ENCODE assay signal across 14 cellular contexts in the genomic region with DNA sequence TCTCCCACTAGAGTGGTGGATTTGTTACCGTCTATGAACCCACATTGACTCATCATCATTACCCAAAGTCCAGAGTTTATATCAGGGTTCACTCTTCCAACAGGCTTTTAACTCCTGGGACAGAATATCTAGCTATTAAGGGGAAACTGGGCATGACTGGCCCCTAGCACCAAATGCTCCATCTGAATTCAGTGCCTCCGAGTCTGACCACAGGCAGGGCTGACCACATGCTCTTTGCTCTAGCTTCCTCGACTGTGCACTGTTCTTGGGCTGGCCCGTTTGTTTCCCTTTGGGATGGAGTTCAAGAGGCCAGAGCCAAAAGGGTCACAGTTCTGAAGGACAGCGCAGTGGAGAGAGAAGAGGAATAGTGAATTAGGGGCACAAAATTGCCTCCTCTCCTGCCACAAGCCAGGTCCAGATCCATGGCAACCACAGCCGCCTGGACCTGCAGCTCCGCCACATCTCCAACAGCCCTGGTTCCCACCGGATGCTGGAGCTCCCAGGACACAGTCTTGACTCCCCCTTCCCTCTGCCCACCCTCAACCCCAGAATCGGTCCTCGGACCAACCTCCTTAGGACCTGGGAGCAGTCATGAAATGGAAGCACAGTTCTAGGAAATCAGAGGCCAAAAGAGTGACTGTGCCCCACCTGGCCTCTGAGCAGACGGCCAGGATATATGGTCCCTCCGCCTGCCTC. TPM values are rescaled to one million over a fixed set of nuclear protein-coding genes. Genes with fewer than 3 reads are reported as not detected.
DNase-seq lines count a peak whose midpoint lies in the region; ATAC-seq and TF ChIP-seq lines count a peak whose summit lies in the region.
"Had no signal": no experiment of that assay in that cellular context is flagged by ENCODE, and none has a peak within 500 bp of the region (broad histone marks: within the 10 kb centered on the region; RNA-seq: fewer than 3 reads in every experiment).

No MANE protein-coding gene starts in this region.

- no peaks in the 10 kb centered on the region for H3K36me3 ChIP-seq in aorta (ENCODE audit: control insufficient read depth in 1 of 2, insufficient read depth in 2 of 2, low read length in 1 of 2)
- peaks cover 6% of the 10 kb centered on the region for H3K36me3 ChIP-seq in mammary epithelial cell (ENCODE audit: insufficient read depth, low read length)
- H3K36me3 ChIP-seq: colonic mucosa had no signal

- no peak for TF ChIP-seq CTCF in mammary epithelial cell (conservative IDR thresholded peaks at IDR 0.05 in 1 of 2, IDR thresholded peaks at IDR 0.05 in 1 of 2; ENCODE audit: extremely low read depth in 1 of 2, insufficient read depth in 1 of 2, low read depth in 1 of 2, low read length in 2 of 2)

- H3K9me3 ChIP-seq in aorta (ENCODE audit: control insufficient read depth, low read length): no peaks in the 10 kb centered on the region
- H3K9me3 ChIP-seq in mammary epithelial cell (replicated peaks; ENCODE audit: insufficient read depth, low read length): no peaks in the 10 kb centered on the region
- H3K9me3 ChIP-seq: colonic mucosa, SJSA1 had no signal

- dilution Hi-C loops in mammary epithelial cell (cut with HindIII; ENCODE audit: low sequenced_read_pairs): no loop called here

- H3K4me1 Mint-ChIP-seq in stimulated activated naive CD8-positive, alpha-beta T cell treated with anti-CD3 and anti-CD28 coated beads, Interleukin-15, Interleukin-2, amounts not matched to agents 100 ng/mL and 50 ng/mL, for 24 hours (ENCODE audit: low read depth): peaks cover 57% of the 10 kb centered on the region
- H3K4me1 Mint-ChIP-seq in activated naive CD8-positive, alpha-beta T cell treated with anti-CD3 and anti-CD28 coated beads for 36 hours: peaks cover 71% of the 10 kb centered on the region

- no peak overlapping the region for H3K4me2 ChIP-seq in mammary epithelial cell (ENCODE audit: insufficient read depth, low read depth, low read length)

- no peak overlapping the region for H2AFZ ChIP-seq in mammary epithelial cell (ENCODE audit: low read depth, low read length)

- peaks cover 25% of the 10 kb centered on the region for H3K36me3 Mint-ChIP-seq in stimulated activated naive CD8-positive, alpha-beta T cell treated with anti-CD3 and anti-CD28 coated beads, Interleukin-15, Interleukin-2, amounts not matched to agents 100 ng/mL and 50 ng/mL, for 24 hours (ENCODE audit: low read depth)
- peaks cover 28% of the 10 kb centered on the region for H3K36me3 Mint-ChIP-seq in activated naive CD8-positive, alpha-beta T cell treated with anti-CD3 and anti-CD28 coated beads for 36 hours

- H3K4me1 ChIP-seq in aorta (ENCODE audit: control insufficient read depth in 1 of 2, insufficient read depth in 2 of 2, low read length in 2 of 2) (peaks cover 0 to 2% of the 10 kb centered on the region in 2 donors), mammary epithelial cell (ENCODE audit: insufficient read depth, low read length) (no peaks in the 10 kb centered on the region)

- no TSS peak for BruUV-seq in mammary epithelial cell (replicated peaks; lab: Mats Ljungman, UMichigan)

- DNase-seq in stimulated activated naive CD8-positive, alpha-beta T cell treated with anti-CD3 and anti-CD28 coated beads, Interleukin-15, Interleukin-2, amounts not matched to agents 100 U/mL and 50 U/mL, for 24 hours: no peak
- DNase-seq in activated naive CD8-positive, alpha-beta T cell treated with anti-CD3 and anti-CD28 coated beads for 36 hours: no peak
- DNase-seq in left lobe of liver (ENCODE audit: low spot score) (no peak), aorta (no peak), mammary epithelial cell (no peak)
- DNase-seq: AML-193, colonic mucosa, midbrain, MM.1S, NCI-H2107 had no signal

- H3K27ac Mint-ChIP-seq in stimulated activated naive CD8-positive, alpha-beta T cell treated with anti-CD3 and anti-CD28 coated beads, Interleukin-15, Interleukin-2, amounts not matched to agents 100 ng/mL and 50 ng/mL, for 24 hours: peak overlapping the region; percentile 67
- peak overlapping the region; percentile 89 for H3K27ac Mint-ChIP-seq in activated naive CD8-positive, alpha-beta T cell treated with anti-CD3 and anti-CD28 coated beads for 36 hours

- ATAC-seq in stimulated activated naive CD8-positive, alpha-beta T cell treated with anti-CD3 and anti-CD28 coated beads, Interleukin-15, Interleukin-2, amounts not matched to agents 100 U/mL and 50 U/mL, for 24 hours: no peak
- peak; percentile 17 for ATAC-seq in left lobe of liver
- no peak for ATAC-seq in aorta (ENCODE audit: low FRiP score)
- ATAC-seq in HG02678 (IDR thresholded peaks at IDR 0.05; ENCODE audit: unreplicated experiment): no peak
- no peak for ATAC-seq in GM18517 (IDR thresholded peaks at IDR 0.05; ENCODE audit: unreplicated experiment)

- H3K27me3 ChIP-seq in aorta (ENCODE audit: control insufficient read depth in 1 of 2, insufficient read depth in 2 of 2, low read length in 1 of 2): no peaks in the 10 kb centered on the region
- no peaks in the 10 kb centered on the region for H3K27me3 ChIP-seq in mammary epithelial cell (ENCODE audit: insufficient read depth, low read length)
- H3K27me3 ChIP-seq: colonic mucosa, SJSA1 had no signal

- 69% methylated on average over 12 of the region's 12 CpGs for WGBS in aorta, 2 donors
- WGBS in mammary epithelial cell (ENCODE audit: low coverage, missing lambda C conversion rate): 98% methylated on average over 11 of the region's 12 CpGs

- no peak overlapping the region for H3K9ac ChIP-seq in mammary epithelial cell (ENCODE audit: insufficient read depth, low read length)

- H3K27ac ChIP-seq in aorta (ENCODE audit: low read depth in 1 of 2, low read length in 2 of 2) (peak overlapping the region; percentile 53 to 70), mammary epithelial cell (ENCODE audit: insufficient read depth, low read depth, low read length) (no peak overlapping the region)
- H3K27ac ChIP-seq: colonic mucosa, SJSA1 had no signal

- no peaks in the 10 kb centered on the region for H3K27me3 Mint-ChIP-seq in stimulated activated naive CD8-positive, alpha-beta T cell treated with anti-CD3 and anti-CD28 coated beads, Interleukin-15, Interleukin-2, amounts not matched to agents 100 ng/mL and 50 ng/mL, for 24 hours
- H3K27me3 Mint-ChIP-seq in activated naive CD8-positive, alpha-beta T cell treated with anti-CD3 and anti-CD28 coated beads for 36 hours: no peaks in the 10 kb centered on the region

- no peaks in the 10 kb centered on the region for H4K20me1 ChIP-seq in mammary epithelial cell (ENCODE audit: insufficient read depth, low read length)

- no peaks in the 10 kb centered on the region for H3K9me3 Mint-ChIP-seq in stimulated activated naive CD8-positive, alpha-beta T cell treated with anti-CD3 and anti-CD28 coated beads, Interleukin-15, Interleukin-2, amounts not matched to agents 100 ng/mL and 50 ng/mL, for 24 hours
- no peaks in the 10 kb centered on the region for H3K9me3 Mint-ChIP-seq in activated naive CD8-positive, alpha-beta T cell treated with anti-CD3 and anti-CD28 coated beads for 36 hours

- in situ Hi-C loops in mammary epithelial cell (cut with MboI; ENCODE audit: low sequenced_read_pairs in 2 of 2): no loop called here

- intact Hi-C loops in aorta (cut with DNase I): no loop called here
- intact Hi-C loops in mammary epithelial cell (cut with micrococcal nuclease): no loop called here

- no peak overlapping the region for H3K4me3 ChIP-seq in aorta (ENCODE audit: low read length in 2 of 2)
- H3K4me3 ChIP-seq in mammary epithelial cell (replicated peaks in 1 of 3; ENCODE audit: insufficient read depth in 1 of 3, low read depth in 2 of 3, low read length in 3 of 3): no peak overlapping the region
- H3K4me3 ChIP-seq: colonic mucosa, SJSA1 had no signal

- H3K79me2 ChIP-seq in mammary epithelial cell (ENCODE audit: insufficient read depth, low read length): peaks cover 2% of the 10 kb centered on the region

- CTCF ChIA-PET in mammary epithelial cell (lab: Charles Lee; ENCODE audit: low non-redundant PET): no interaction called here

- peak overlapping the region; percentile 52 for H3K4me3 Mint-ChIP-seq in stimulated activated naive CD8-positive, alpha-beta T cell treated with anti-CD3 and anti-CD28 coated beads, Interleukin-15, Interleukin-2, amounts not matched to agents 100 ng/mL and 50 ng/mL, for 24 hours
- H3K4me3 Mint-ChIP-seq in activated naive CD8-positive, alpha-beta T cell treated with anti-CD3 and anti-CD28 coated beads for 36 hours: peak overlapping the region; percentile 61

RNA-seq across cellular contexts. Expression of a gene that starts 16.2 kb away (rescaled TPM):
- total RNA-seq in activated naive CD8-positive, alpha-beta T cell treated with anti-CD3 and anti-CD28 coated beads for 36 hours: 10 to 100 TPM; 16.5 to 17.4 TPM
- total RNA-seq in left lobe of liver (11.1 TPM), aorta (10 to 100 TPM; 70.6 to 76.7 TPM), mammary epithelial cell (10 to 100 TPM; 20.1 to 20.2 TPM)
- polyA plus RNA-seq in aorta (10 to 100 TPM; 37.1 to 70.9 TPM), mammary epithelial cell (23.0 TPM)
- polyA minus RNA-seq in mammary epithelial cell: 18.3 TPM

RNA-seq across cellular contexts. Expression of a gene that starts 46.8 kb away (rescaled TPM):
- 10 to 100 TPM; 45.9 to 49.7 TPM for total RNA-seq in activated naive CD8-positive, alpha-beta T cell treated with anti-CD3 and anti-CD28 coated beads for 36 hours
- total RNA-seq in left lobe of liver (11.5 TPM), aorta (10 to 100 TPM; 31.9 to 55.6 TPM), mammary epithelial cell (10 to 100 TPM in 1 of 2 donors, 1 to 10 TPM in 1; 9.3 to 18.5 TPM)
- polyA plus RNA-seq in aorta (10 to 100 TPM in 1 of 2 donors, 1 to 10 TPM in 1; 2.1 to 23.2 TPM), mammary epithelial cell (10.8 TPM)
- 6.7 TPM for polyA minus RNA-seq in mammary epithelial cell

RNA-seq across cellular contexts. Expression of a gene that starts 52.8 kb away (rescaled TPM):
- total RNA-seq in activated naive CD8-positive, alpha-beta T cell treated with anti-CD3 and anti-CD28 coated beads for 36 hours: under 1 TPM in 1 of 2 experiments, not detected in 1; 0.12 TPM
- total RNA-seq in left lobe of liver: 0.50 TPM
- 10 to 100 TPM; 33.6 to 35.4 TPM for total RNA-seq in aorta
- 10 to 100 TPM in 1 of 2 donors, 1 to 10 TPM in 1; 9.6 to 13.6 TPM for polyA plus RNA-seq in aorta
- total RNA-seq in mammary epithelial cell: 100 to 1,000 TPM in 1 of 2 donors, 10 to 100 TPM in 1; 85.7 to 712 TPM
- 269 TPM for polyA plus RNA-seq in mammary epithelial cell
- polyA minus RNA-seq in mammary epithelial cell: 274 TPM

Comparison
In these comparisons a context has a peak if more than half of its experiments do, and no peak if none do; other contexts are left out.
1. RNA of a gene that starts 52.8 kb away (total RNA-seq): 85.7 to 712 TPM in mammary epithelial cell and 33.6 to 35.4 TPM in aorta; 0.50 TPM in left lobe of liver (single experiment) and 0.12 TPM in activated naive CD8-positive, alpha-beta T cell treated with anti-CD3 and anti-CD28 coated beads for 36 hours; every median in the first group is over 10 times any median in the second.